ENCODE assay signal across 7 cellular contexts in the genomic region with DNA sequence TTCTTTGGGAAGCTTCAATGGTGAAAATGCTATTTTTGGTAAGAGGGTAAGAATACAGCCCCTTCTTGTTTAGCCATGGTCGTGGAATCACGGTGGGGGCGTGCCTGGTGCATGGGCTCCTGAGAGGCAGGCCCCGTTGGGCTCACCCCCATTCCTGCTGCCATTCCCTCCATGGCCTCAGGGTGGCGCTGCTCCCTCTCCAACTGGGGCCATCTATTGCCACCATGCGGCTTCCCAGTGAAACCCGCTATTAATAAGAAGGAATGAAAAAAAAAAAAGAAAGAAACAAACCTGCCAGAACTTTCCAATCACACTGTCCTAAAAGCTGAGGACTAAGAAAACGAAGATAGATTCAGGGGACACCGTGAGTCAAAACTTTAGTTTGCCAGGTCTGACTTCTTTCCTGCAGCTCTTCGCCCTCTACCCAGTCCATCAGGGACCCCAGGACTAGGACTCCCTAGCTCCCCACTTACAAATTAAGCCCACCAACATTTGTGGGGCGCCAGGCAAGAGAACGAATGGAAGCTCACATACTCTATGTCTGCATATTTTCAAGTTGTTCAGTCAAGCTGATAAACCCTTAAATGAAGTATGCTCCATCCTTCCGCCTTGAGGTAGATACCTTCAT. TPM values are rescaled to one million over a fixed set of nuclear protein-coding genes. Genes with fewer than 3 reads are reported as not detected.
A peak's percentile ranks its signal among the peaks of the same experiment; 100 is the strongest.
DNase-seq lines count a peak whose midpoint lies in the region; ATAC-seq and TF ChIP-seq lines count a peak whose summit lies in the region.

No MANE protein-coding gene starts in this region.

- intact Hi-C loops in mucosa of descending colon (cut with DNase I, micrococcal nuclease): loop anchor here (5.0 to 10.0 kb wide), 4 partner anchors 70 to 120 kb away; no protein-coding TSS in a partner anchor

- TF ChIP-seq CTCF in GM13976 (IDR thresholded peaks at IDR 0.05; ENCODE audit: borderline replicate concordance, control extremely low read depth, extremely low read depth, insufficient read depth, missing control alignments) (peak; percentile 97), endodermal cell (conservative IDR thresholded peaks at IDR 0.05) (peak; percentile 100), mucosa of descending colon (IDR thresholded peaks at IDR 0.05) (peak; percentile 98)

- H3K27ac ChIP-seq in endodermal cell (ENCODE audit: low read depth, low read length): no peak overlapping the region

- WGBS in endodermal cell (ENCODE audit: insufficient coverage in 1 of 2, insufficient read length in 1 of 2), 2 experiments: 37 to 76% methylated on average over 6 to 13 of the region's 13 CpGs

- H3K27me3 Mint-ChIP-seq in endodermal cell (ENCODE audit: insufficient read depth): no peaks in the 10 kb centered on the region

- H3K4me3 ChIP-seq in endodermal cell (ENCODE audit: low read length): no peak overlapping the region
- no peak overlapping the region for H3K4me3 ChIP-seq in mucosa of descending colon

- no peak overlapping the region for H3K27ac Mint-ChIP-seq in endodermal cell

- H3K36me3 ChIP-seq in endodermal cell (ENCODE audit: control insufficient read depth, insufficient read depth, low read length): no peaks in the 10 kb centered on the region
- H3K36me3 ChIP-seq in mucosa of descending colon (ENCODE audit: low read depth): no peaks in the 10 kb centered on the region

- H3K36me3 Mint-ChIP-seq in endodermal cell (ENCODE audit: low read depth): no peaks in the 10 kb centered on the region

- H3K4me1 Mint-ChIP-seq in endodermal cell: peaks cover 2% of the 10 kb centered on the region

- in situ Hi-C loops in GM13976 (cut with MboI; ENCODE audit: low sequenced_read_pairs, unreplicated experiment): loop anchor here (5.0 kb wide), 1 partner anchor 115 kb away; no protein-coding TSS in a partner anchor

- no peak overlapping the region for H3K4me3 Mint-ChIP-seq in endodermal cell

- no peak overlapping the region for H3K9ac ChIP-seq in endodermal cell (ENCODE audit: extremely low read depth, low read length, poor library complexity, severe bottlenecking)

- peak; percentile 84 for DNase-seq in GM13976 (ENCODE audit: low spot score)
- peak; percentile 47 for DNase-seq in NOMO-1 treated with DMSO at 0.1 percent for 48 hours (lab: John Stamatoyannopoulos, UW; ENCODE audit: unreplicated experiment)
- peak; percentile 68 to 93 (median 91) for DNase-seq in activated CD8-positive, alpha-beta memory T cell treated with anti-CD3 and anti-CD28 coated beads for 48 hours (ENCODE audit: low read depth in 2 of 3, low spot score in 2 of 3)
- peak; percentile 95 for DNase-seq in endodermal cell
- peak; percentile 79 to 90 (median 87) for DNase-seq in mucosa of descending colon
- DNase-seq in stimulated activated CD8-positive, alpha-beta memory T cell treated with anti-CD3 and anti-CD28 coated beads, Interleukin-7, amount 100 ng/mL, for 1 hour (ENCODE audit: low read depth in 2 of 2): peak; percentile 59 to 81

- no peaks in the 10 kb centered on the region for H3K9me3 ChIP-seq in endodermal cell (ENCODE audit: control insufficient read depth, low read length)
- H3K9me3 ChIP-seq in mucosa of descending colon: no peaks in the 10 kb centered on the region

- no peaks in the 10 kb centered on the region for H3K27me3 ChIP-seq in endodermal cell (ENCODE audit: control insufficient read depth, insufficient read depth, low read length, poor library complexity, severe bottlenecking)

- ATAC-seq in HG03175 (IDR thresholded peaks at IDR 0.05; ENCODE audit: unreplicated experiment) (peak; percentile 80), mucosa of descending colon (peak; percentile 97)

- H3K4me1 ChIP-seq in endodermal cell (ENCODE audit: control insufficient read depth, insufficient read depth, low read length): no peaks in the 10 kb centered on the region
- H3K4me1 ChIP-seq in mucosa of descending colon (ENCODE audit: low read depth): no peaks in the 10 kb centered on the region

- H3K9me3 Mint-ChIP-seq in endodermal cell: no peaks in the 10 kb centered on the region

RNA-seq across cellular contexts. Expression of gene ABHD2, which starts 30.6 kb away (rescaled TPM):
- total RNA-seq in endodermal cell: 10 to 100 TPM; 24.1 to 26.0 TPM
- 18.6 TPM for polyA plus RNA-seq in endodermal cell (2013, experiment 1 of 2)
- 18.1 TPM for polyA plus RNA-seq in endodermal cell (2013, experiment 2 of 2)
- total RNA-seq in mucosa of descending colon: 100 to 1,000 TPM in 1 of 3 donors, 10 to 100 TPM in 2; 82.2 to 156 (median 92.7) TPM
